ENCODE assay signal across 14 cellular contexts in genomic region chr7:93949468-93949867, GRCh38. TPM values are rescaled to one million over a fixed set of nuclear protein-coding genes. Genes with fewer than 3 reads are reported as not detected.
DNase-seq lines count a peak whose midpoint lies in the region; ATAC-seq, FAIRE-seq and TF ChIP-seq lines count a peak whose summit lies in the region.
"Had no signal": no experiment of that assay in that cellular context is flagged by ENCODE, and none has a peak within 500 bp of the region (broad histone marks: within the 10 kb centered on the region; RNA-seq: fewer than 3 reads in every experiment).

No MANE protein-coding gene starts in this region.

- H3K4me3 Mint-ChIP-seq in activated CD4-positive, alpha-beta memory T cell treated with anti-CD3 and anti-CD28 coated beads, Interleukin-2, amount 10 ng/mL, durations not matched to agents 7 days and 5 days = no peak overlapping the region
- H3K4me3 Mint-ChIP-seq: activated naive CD8-positive, alpha-beta T cell treated with anti-CD3 and anti-CD28 coated beads, Interleukin-2, amount 50 U/mL, for 24 hours; CD8-positive, alpha-beta memory T cell; IgD-negative memory B cell; natural killer cell treated with Interleukin-12 subunit alpha and Interleukin-12 subunit beta and Interleukin-15 and Interleukin-18, amount 100 ng/mL, for 72 hours had no signal

- H3K9me3 ChIP-seq in MG63 (no peaks in the 10 kb centered on the region), left lung (no peaks in the 10 kb centered on the region), mucosa of descending colon (no peaks in the 10 kb centered on the region)

- intact Hi-C loops in left lung (cut with DNase I) = no loop called here
- intact Hi-C loops in mucosa of descending colon (cut with DNase I, micrococcal nuclease) = no loop called here

- CTCF ChIA-PET in activated CD4-positive, alpha-beta memory T cell treated with anti-CD3 and anti-CD28 coated beads, Interleukin-2, amount 10 ng/mL, durations not matched to agents 7 days and 5 days (lab: Charles Lee) = no interaction called here

- H3K27me3 Mint-ChIP-seq in activated CD4-positive, alpha-beta memory T cell treated with anti-CD3 and anti-CD28 coated beads, Interleukin-2, amount 10 ng/mL, durations not matched to agents 7 days and 5 days = peaks cover 2% of the 10 kb centered on the region
- H3K27me3 Mint-ChIP-seq: IgD-negative memory B cell had no signal

- peak; percentile 90 for DNase-seq in AG10803 (ENCODE audit: low read depth)
- DNase-seq in MG63 = peak; percentile 8
- peak; percentile 45 for DNase-seq in bronchial epithelial cell (ENCODE audit: low read depth)
- no peak for DNase-seq in left lung
- DNase-seq in mucosa of descending colon = no peak
- no peak for DNase-seq in activated CD4-positive, alpha-beta T cell treated with anti-CD3 and anti-CD28 coated beads, Interleukin-2, amount 50 U/mL, for 4 hours
- no peak for DNase-seq in activated CD4-positive, alpha-beta memory T cell treated with anti-CD3 and anti-CD28 coated beads, Interleukin-2, amount 10 ng/mL, durations not matched to agents 7 days and 5 days
- no peak for DNase-seq in NCI-H524 treated with DMSO at 0.1 percent for 48 hours (lab: John Stamatoyannopoulos, UW)
- DNase-seq: activated naive CD8-positive, alpha-beta T cell treated with anti-CD3 and anti-CD28 coated beads, Interleukin-2, amount 50 U/mL, for 24 hours; CD8-positive, alpha-beta memory T cell; NCI-H187 treated with DMSO at 0.1 percent for 48 hours had no signal

- no peaks in the 10 kb centered on the region for H3K9me3 Mint-ChIP-seq in activated CD4-positive, alpha-beta memory T cell treated with anti-CD3 and anti-CD28 coated beads, Interleukin-2, amount 10 ng/mL, durations not matched to agents 7 days and 5 days
- H3K9me3 Mint-ChIP-seq: activated naive CD8-positive, alpha-beta T cell treated with anti-CD3 and anti-CD28 coated beads, Interleukin-2, amount 50 U/mL, for 24 hours; CD8-positive, alpha-beta memory T cell; natural killer cell treated with Interleukin-12 subunit alpha and Interleukin-12 subunit beta and Interleukin-15 and Interleukin-18, amount 100 ng/mL, for 72 hours had no signal

- no peak overlapping the region for H3K27ac ChIP-seq in left lung

- H3K36me3 ChIP-seq in MG63 = no peaks in the 10 kb centered on the region
- no peaks in the 10 kb centered on the region for H3K36me3 ChIP-seq in bronchial epithelial cell (ENCODE audit: control insufficient read depth, insufficient read depth, low read length)
- H3K36me3 ChIP-seq in left lung = no peaks in the 10 kb centered on the region
- H3K36me3 ChIP-seq in mucosa of descending colon (ENCODE audit: low read depth) = no peaks in the 10 kb centered on the region

- H3K27me3 ChIP-seq in MG63 = no peaks in the 10 kb centered on the region
- H3K27me3 ChIP-seq in bronchial epithelial cell (ENCODE audit: control insufficient read depth, insufficient read depth, low read length) = no peaks in the 10 kb centered on the region
- no peaks in the 10 kb centered on the region for H3K27me3 ChIP-seq in left lung

- no peak for TF ChIP-seq CTCF in AG10803 (conservative IDR thresholded peaks at IDR 0.05; ENCODE audit: low read length)
- no peak for TF ChIP-seq CTCF in bronchial epithelial cell (IDR thresholded peaks at IDR 0.05; ENCODE audit: insufficient read depth, low read length, severe bottlenecking)
- TF ChIP-seq CTCF in left lung (IDR thresholded peaks at IDR 0.05) = no peak
- TF ChIP-seq CTCF in mucosa of descending colon (IDR thresholded peaks at IDR 0.05) = no peak

- no peaks in the 10 kb centered on the region for H3K36me3 Mint-ChIP-seq in activated CD4-positive, alpha-beta memory T cell treated with anti-CD3 and anti-CD28 coated beads, Interleukin-2, amount 10 ng/mL, durations not matched to agents 7 days and 5 days (ENCODE audit: low read depth)
- H3K36me3 Mint-ChIP-seq: CD8-positive, alpha-beta memory T cell; IgD-negative memory B cell; natural killer cell treated with Interleukin-12 subunit alpha and Interleukin-12 subunit beta and Interleukin-15 and Interleukin-18, amount 100 ng/mL, for 72 hours had no signal

- no peak for FAIRE-seq in bronchial epithelial cell (lab: Jason Lieb, UNC)
- FAIRE-seq: H1 had no signal

- H3K4me1 ChIP-seq in left lung = no peaks in the 10 kb centered on the region
- no peaks in the 10 kb centered on the region for H3K4me1 ChIP-seq in mucosa of descending colon (ENCODE audit: low read depth)

- H3K4me1 Mint-ChIP-seq in activated CD4-positive, alpha-beta memory T cell treated with anti-CD3 and anti-CD28 coated beads, Interleukin-2, amount 10 ng/mL, durations not matched to agents 7 days and 5 days = no peaks in the 10 kb centered on the region
- H3K4me1 Mint-ChIP-seq: activated naive CD8-positive, alpha-beta T cell treated with anti-CD3 and anti-CD28 coated beads, Interleukin-2, amount 50 U/mL, for 24 hours; CD8-positive, alpha-beta memory T cell; IgD-negative memory B cell had no signal

- POLR2A ChIA-PET in activated CD4-positive, alpha-beta memory T cell treated with anti-CD3 and anti-CD28 coated beads, Interleukin-2, amount 10 ng/mL, durations not matched to agents 7 days and 5 days (lab: Charles Lee) = no interaction called here

- ATAC-seq in left lung (peak; percentile 49), mucosa of descending colon (no peak)
- ATAC-seq: activated naive CD8-positive, alpha-beta T cell treated with anti-CD3 and anti-CD28 coated beads, Interleukin-2, amount 50 U/mL, for 24 hours; natural killer cell treated with Interleukin-12 subunit alpha and Interleukin-12 subunit beta and Interleukin-15 and Interleukin-18, amount 100 ng/mL, for 72 hours had no signal

- no peak overlapping the region for H3K27ac Mint-ChIP-seq in activated CD4-positive, alpha-beta memory T cell treated with anti-CD3 and anti-CD28 coated beads, Interleukin-2, amount 10 ng/mL, durations not matched to agents 7 days and 5 days
- H3K27ac Mint-ChIP-seq: activated naive CD8-positive, alpha-beta T cell treated with anti-CD3 and anti-CD28 coated beads, Interleukin-2, amount 50 U/mL, for 24 hours; CD8-positive, alpha-beta memory T cell; IgD-negative memory B cell; natural killer cell treated with Interleukin-12 subunit alpha and Interleukin-12 subunit beta and Interleukin-15 and Interleukin-18, amount 100 ng/mL, for 72 hours had no signal

- no peak overlapping the region for H3K4me3 ChIP-seq in AG10803 (ENCODE audit: low read length)
- no peak overlapping the region for H3K4me3 ChIP-seq in MG63
- no peak overlapping the region for H3K4me3 ChIP-seq in bronchial epithelial cell (ENCODE audit: low read depth, low read length)
- H3K4me3 ChIP-seq in left lung = no peak overlapping the region
- no peak overlapping the region for H3K4me3 ChIP-seq in mucosa of descending colon

RNA-seq across cellular contexts. Expression of gene GNG11, which starts 27.9 kb away (rescaled TPM):
- total RNA-seq in MG63 (2014; rRNA removed; shearing (Covaris generic); ENCODE audit: low replicate concordance) = 6.3 and 7.1 TPM in 2 replicates
- total RNA-seq in bronchial epithelial cell (0.26 and 0.38 TPM in 2 replicates), left lung (10 to 100 TPM; 15.6 to 18.2 TPM), mucosa of descending colon (1 to 10 TPM; 1.7 to 7.7 (median 3.4) TPM)
- total RNA-seq in activated CD4-positive, alpha-beta memory T cell treated with anti-CD3 and anti-CD28 coated beads, Interleukin-2, amount 10 ng/mL, durations not matched to agents 7 days and 5 days = not detected
- total RNA-seq: CD8-positive, alpha-beta memory T cell; natural killer cell treated with Interleukin-12 subunit alpha and Interleukin-12 subunit beta and Interleukin-15 and Interleukin-18, amount 100 ng/mL, for 72 hours had no signal

RNA-seq across cellular contexts. Expression of gene GNGT1, which starts 43.1 kb away (rescaled TPM):
- not detected in 2 replicates for total RNA-seq in MG63 (2014; rRNA removed; shearing (Covaris generic); ENCODE audit: low replicate concordance)
- total RNA-seq in bronchial epithelial cell = not detected in 2 replicates
- not detected for total RNA-seq in left lung
- total RNA-seq in mucosa of descending colon = not detected
- total RNA-seq in activated CD4-positive, alpha-beta memory T cell treated with anti-CD3 and anti-CD28 coated beads, Interleukin-2, amount 10 ng/mL, durations not matched to agents 7 days and 5 days = not detected
- total RNA-seq: CD8-positive, alpha-beta memory T cell; natural killer cell treated with Interleukin-12 subunit alpha and Interleukin-12 subunit beta and Interleukin-15 and Interleukin-18, amount 100 ng/mL, for 72 hours had no signal

RNA-seq across cellular contexts. Expression of gene BET1, which starts 54.7 kb away (rescaled TPM):
- total RNA-seq in MG63 (2014; rRNA removed; shearing (Covaris generic); ENCODE audit: low replicate concordance) = 21.7 and 30.9 TPM in 2 replicates
- total RNA-seq in bronchial epithelial cell (32.4 and 40.8 TPM in 2 replicates), left lung (10 to 100 TPM; 22.0 to 30.3 TPM), mucosa of descending colon (10 to 100 TPM; 16.4 to 21.4 (median 18.9) TPM)
- total RNA-seq in activated CD4-positive, alpha-beta memory T cell treated with anti-CD3 and anti-CD28 coated beads, Interleukin-2, amount 10 ng/mL, durations not matched to agents 7 days and 5 days = 10 to 100 TPM; 23.5 to 24.4 TPM

RNA-seq across cellular contexts. Expression of gene TFPI2, which starts 58.9 kb away (rescaled TPM):
- total RNA-seq in MG63 (2014; rRNA removed; shearing (Covaris generic); ENCODE audit: low replicate concordance) = 0.07 and 1.7 TPM in 2 replicates
- total RNA-seq in bronchial epithelial cell (2.8 and 8.7 TPM in 2 replicates), left lung (1 to 10 TPM; 4.5 to 9.0 TPM), mucosa of descending colon (under 1 TPM; 0.41 to 0.61 (median 0.46) TPM)
- total RNA-seq in activated CD4-positive, alpha-beta memory T cell treated with anti-CD3 and anti-CD28 coated beads, Interleukin-2, amount 10 ng/mL, durations not matched to agents 7 days and 5 days = not detected
- total RNA-seq: CD8-positive, alpha-beta memory T cell; natural killer cell treated with Interleukin-12 subunit alpha and Interleukin-12 subunit beta and Interleukin-15 and Interleukin-18, amount 100 ng/mL, for 72 hours had no signal

Comparison
In these comparisons a context has a peak if more than half of its experiments do, and no peak if none do; other contexts are left out.
1. DNase-seq: peak in AG10803 (single experiment), MG63 (single experiment) and bronchial epithelial cell (single experiment); none in left lung (0 of 2), mucosa of descending colon (0 of 3), activated CD4-positive, alpha-beta T cell treated with anti-CD3 and anti-CD28 coated beads, Interleukin-2, amount 50 U/mL, for 4 hours (0 of 2), activated CD4-positive, alpha-beta memory T cell treated with anti-CD3 and anti-CD28 coated beads, Interleukin-2, amount 10 ng/mL, durations not matched to agents 7 days and 5 days (single experiment) and NCI-H524 treated with DMSO at 0.1 percent for 48 hours (single experiment).